32 cellular contexts compared by ENCODE assay signal in genomic region chr10:45395554-45395953, GRCh38. TPM values are rescaled to one million over a fixed set of nuclear protein-coding genes. Genes with fewer than 3 reads are reported as not detected.
"Had no signal": no experiment of that assay in that cellular context is flagged by ENCODE, and none has a peak within 500 bp of the region (broad histone marks: within the 10 kb centered on the region; RNA-seq: fewer than 3 reads in every experiment).

No MANE protein-coding gene starts in this region.

- H3K36me3 ChIP-seq: brain microvascular endothelial cell had no signal

- H3K27me3 ChIP-seq: brain microvascular endothelial cell had no signal

- H3K27ac ChIP-seq: brain microvascular endothelial cell, KMS-11 had no signal

- ATAC-seq: activated CD4-positive, alpha-beta T cell treated with anti-CD3 and anti-CD28 coated beads for 36 hours; activated CD4-positive, CD25-positive, alpha-beta regulatory T cell treated with anti-CD3 and anti-CD28 coated beads, Interleukin-2, amount 50 U/mL, for 24 hours; activated naive CD8-positive, alpha-beta T cell treated with anti-CD3 and anti-CD28 coated beads, Interleukin-2, amount 50 U/mL, for 24 hours; activated T-cell treated with anti-CD3 and anti-CD28 coated beads, Interleukin-2, amount 50 U/mL, for 4 hours; Panc1; SK-N-SH treated with all-trans-retinoic acid at 6 μM for 48 hours; WTC11 had no signal

- FAIRE-seq: TTC549 had no signal

- DNase-seq: activated CD4-positive, alpha-beta memory T cell treated with anti-CD3 and anti-CD28 coated beads for 36 hours; activated CD4-positive, alpha-beta T cell treated with anti-CD3 and anti-CD28 coated beads for 36 hours; activated CD4-positive, alpha-beta T cell treated with anti-CD3 and anti-CD28 coated beads, Interleukin-2, amount 50 U/mL, for 1 hour; activated CD8-positive, alpha-beta memory T cell treated with anti-CD3 and anti-CD28 coated beads, Interleukin-2, amount 50 U/mL, for 4 hours; activated gamma-delta T cell treated with Interleukin-2 at 50 U/mL for 16 hours; activated naive CD4-positive, alpha-beta T cell treated with anti-CD3 and anti-CD28 coated beads for 36 hours; activated naive CD8-positive, alpha-beta T cell treated with anti-CD3 and anti-CD28 coated beads, Interleukin-2, amount 50 U/mL, for 24 hours; activated T-cell treated with anti-CD3 and anti-CD28 coated beads for 4 hours; activated T-cell treated with anti-CD3 and anti-CD28 coated beads, Interleukin-2, amount 50 U/mL, for 4 hours; amniotic stem cell; aorta; brain microvascular endothelial cell; central memory CD4-positive, alpha-beta T cell; MM.1S; NCI-H1092; NCI-H1436 treated with DMSO at 0.1 percent for 48 hours; NCI-H1694 treated with DMSO at 0.1 percent for 48 hours; NCI-H2029; NCI-H345; NCI-H524 treated with DMSO at 0.1 percent for 48 hours; RPMI8226; SIG-M5; T1000 had no signal

RNA-seq across cellular contexts. Expression of gene ALOX5, which starts 21.5 kb away (rescaled TPM):
- total RNA-seq: LHCN-M2, NCI-H460, SK-MEL-5 had no signal
